Comparison of ENCODE assay signal across 8 cellular contexts in genomic region chr2:28750316-28751101, GRCh38. TPM values are rescaled to one million over a fixed set of nuclear protein-coding genes. Genes with fewer than 3 reads are reported as not detected.
DNase-seq lines count a peak whose midpoint lies in the region; ATAC-seq, FAIRE-seq and TF ChIP-seq lines count a peak whose summit lies in the region.

No MANE protein-coding gene starts in this region.

- H3K36me3 ChIP-seq in endothelial cell of umbilical vein (ENCODE audit: control insufficient read depth in 2 of 2, extremely low read depth in 1 of 2, insufficient read depth in 2 of 2, low read length in 2 of 2), result no peaks in the 10 kb centered on the region
- H3K36me3 ChIP-seq in upper lobe of right lung, result no peaks in the 10 kb centered on the region

- H2AFZ ChIP-seq in endothelial cell of umbilical vein (ENCODE audit: low read depth, low read length), result peak overlapping the region; percentile 76

- H3K4me1 ChIP-seq in endothelial cell of umbilical vein (ENCODE audit: control insufficient read depth, extremely low read depth, insufficient read depth, low read length) (peaks cover 12% of the 10 kb centered on the region), upper lobe of right lung (peaks cover 31% of the 10 kb centered on the region)

- peak overlapping the region; percentile 98 for H3K9ac ChIP-seq in endothelial cell of umbilical vein (replicated peaks; ENCODE audit: extremely low read depth, insufficient read depth, low read length)

- peak; percentile 18 for DNase-seq in DMS53 treated with DMSO at 0.1 percent for 48 hours (lab: John Stamatoyannopoulos, UW; ENCODE audit: unreplicated experiment)
- peak; percentile 62 for DNase-seq in KG1 (lab: John Stamatoyannopoulos, UW)
- DNase-seq in activated CD4-positive, alpha-beta T cell treated with anti-CD3 and anti-CD28 coated beads, Interleukin-2, amount 50 U/mL, for 4 hours, result peak; percentile 26
- peak; percentile 70 for DNase-seq in endothelial cell of umbilical vein (ENCODE audit: low read depth, low spot score)
- DNase-seq in naive B cell, result no peak
- DNase-seq in upper lobe of right lung, result no peak
- DNase-seq in HuH-7 (ENCODE audit: low spot score), result no peak

- H3K4me2 ChIP-seq in endothelial cell of umbilical vein (ENCODE audit: insufficient read depth, low read length), result peak overlapping the region; percentile 90

- no peak for TF ChIP-seq POLR2A in endothelial cell of umbilical vein (IDR thresholded peaks at IDR 0.05; ENCODE audit: low read depth, low read length)

- TF ChIP-seq CTCF in endothelial cell of umbilical vein (IDR thresholded peaks at IDR 0.05; ENCODE audit: extremely low read depth in 1 of 2, insufficient read depth in 1 of 2, low read depth in 1 of 2, low read length in 2 of 2) (no peak), upper lobe of right lung (IDR thresholded peaks at IDR 0.05) (no peak)

- no peak for ATAC-seq in naive B cell (ENCODE audit: low read depth in 2 of 2)
- no peak for ATAC-seq in upper lobe of right lung
- no peak for ATAC-seq in HG03135 (IDR thresholded peaks at IDR 0.05; ENCODE audit: unreplicated experiment)

- H3K36me3 Mint-ChIP-seq in naive B cell, result no peaks in the 10 kb centered on the region

- H3K4me3 Mint-ChIP-seq in naive B cell, result peak overlapping the region; percentile 92 to 99 (median 97)

- no peaks in the 10 kb centered on the region for H3K27me3 ChIP-seq in endothelial cell of umbilical vein (ENCODE audit: control insufficient read depth in 2 of 2, insufficient read depth in 2 of 2, low read length in 2 of 2)
- H3K27me3 ChIP-seq in upper lobe of right lung, result no peaks in the 10 kb centered on the region

- no peaks in the 10 kb centered on the region for H4K20me1 ChIP-seq in endothelial cell of umbilical vein (replicated peaks; ENCODE audit: control insufficient read depth, extremely low read depth, insufficient read depth, low read length)

- H3K9me3 Mint-ChIP-seq in naive B cell, result no peaks in the 10 kb centered on the region

- H3K4me1 Mint-ChIP-seq in naive B cell, result peaks cover 30 to 38% (median 38%) of the 10 kb centered on the region in 3 donors

- dilution Hi-C loops in endothelial cell of umbilical vein (cut with MboI; ENCODE audit: extremely low pct_ligation_motif_present, low sequenced_read_pairs), result no loop called here

- POLR2A ChIA-PET in endothelial cell of umbilical vein (lab: Charles Lee), result interaction anchor here (1.2 kb wide), 1 partner anchor 87 kb away, joined by 3 read pairs; no protein-coding TSS in a partner anchor

- H3K27me3 Mint-ChIP-seq in naive B cell, result no peaks in the 10 kb centered on the region

- H3K9me3 ChIP-seq in endothelial cell of umbilical vein (replicated peaks; ENCODE audit: control insufficient read depth, insufficient read depth, low read length) (no peaks in the 10 kb centered on the region), upper lobe of right lung (no peaks in the 10 kb centered on the region)

- peak overlapping the region; percentile 31 to 98 (median 82) for H3K4me3 ChIP-seq in endothelial cell of umbilical vein (replicated peaks in 1 of 3; ENCODE audit: insufficient read depth in 1 of 3, low read depth in 1 of 3, low read length in 3 of 3)
- peak overlapping the region; percentile 89 for H3K4me3 ChIP-seq in upper lobe of right lung

- H3K79me2 ChIP-seq in endothelial cell of umbilical vein (ENCODE audit: control insufficient read depth, insufficient read depth, low read length), result peaks cover 36% of the 10 kb centered on the region

- H3K27ac ChIP-seq in endothelial cell of umbilical vein (ENCODE audit: insufficient read depth, low read depth, low read length) (peak overlapping the region; percentile 88), upper lobe of right lung (peak overlapping the region; percentile 99)

- peak overlapping the region; percentile 97 to 99 (median 99) for H3K27ac Mint-ChIP-seq in naive B cell

- intact Hi-C loops in endothelial cell of umbilical vein (cut with micrococcal nuclease) (loop anchor here (1.0 to 2.0 kb wide), 3 partner anchors 34 to 144 kb away; partner anchors contain the start of gene WDR43), upper lobe of right lung (cut with DNase I) (loop anchor here (10.0 kb wide), 1 partner anchor 156 kb away; no protein-coding TSS in a partner anchor)

- no peak for FAIRE-seq in endothelial cell of umbilical vein (lab: Jason Lieb, UNC)

- H3K9me1 ChIP-seq in endothelial cell of umbilical vein (replicated peaks; ENCODE audit: control insufficient read depth, extremely low read depth, insufficient read depth, low read length), result no peaks in the 10 kb centered on the region

- CTCF ChIA-PET in endothelial cell of umbilical vein (lab: Charles Lee), result interaction anchor here (0.6 to 8.4 kb wide), 7 partner anchors 30 to 197 kb away, joined by 3 to 153 read pairs (median 7); no protein-coding TSS in a partner anchor

- no TSS peak for BruUV-seq in endothelial cell of umbilical vein (replicated peaks; lab: Mats Ljungman, UMichigan)

TF ChIP-seq in endothelial cell of umbilical vein, 7 proteins besides CTCF, POLR2A, EP300 and RAD21:
- TF ChIP-seq EZH2 (IDR thresholded peaks at IDR 0.05; ENCODE audit: borderline replicate concordance, low read depth, low read length, severe bottlenecking), result no peak
- no peak for TF ChIP-seq POLR2AphosphoS5 (IDR thresholded peaks at IDR 0.05; ENCODE audit: insufficient read depth, low read depth, low read length)
- TF ChIP-seq FOS (IDR thresholded peaks at IDR 0.05; ENCODE audit: borderline replicate concordance, insufficient read depth, low read length), result no peak
- TF ChIP-seq JUN (IDR thresholded peaks at IDR 0.05; ENCODE audit: borderline replicate concordance, insufficient read depth, insufficient read length, low read depth), result no peak

RNA-seq across cellular contexts. Expression of gene PPP1CB, which starts 1.1 kb away (rescaled TPM):
- total RNA-seq in endothelial cell of umbilical vein, result 157 and 163 TPM in 2 replicates
- 18.7 and 29.8 TPM in 2 replicates for polyA plus RNA-seq in endothelial cell of umbilical vein
- 26.6 and 29.2 TPM in 2 replicates for polyA plus RNA-seq in endothelial cell of umbilical vein (2011; cell fraction: cytosol; rRNA removed)
- 21.6 and 38.8 TPM in 2 replicates for polyA plus RNA-seq in endothelial cell of umbilical vein (2011; cell fraction: nucleus; rRNA removed)
- polyA plus RNA-seq in endothelial cell of umbilical vein (2012), result 70.9 and 91.3 TPM in 2 replicates
- 151 and 152 TPM in 2 replicates for polyA minus RNA-seq in endothelial cell of umbilical vein
- polyA minus RNA-seq in endothelial cell of umbilical vein (2011; cell fraction: cytosol; rRNA and poly(A)+ RNA removed), result 247 TPM
- polyA minus RNA-seq in endothelial cell of umbilical vein (2011; cell fraction: nucleus; rRNA and poly(A)+ RNA removed), result 49.7 and 72.4 TPM in 2 replicates
- 10 to 100 TPM; 62.4 to 93.3 (median 86.9) TPM for polyA plus RNA-seq in naive B cell (ENCODE audit: low read depth in 6 of 6)
- 256 TPM for total RNA-seq in upper lobe of right lung

Comparison
In these comparisons a context has a peak if more than half of its experiments do, and no peak if none do; other contexts are left out.
1. DNase-seq: peak in DMS53 treated with DMSO at 0.1 percent for 48 hours (single experiment), KG1 (single experiment), activated CD4-positive, alpha-beta T cell treated with anti-CD3 and anti-CD28 coated beads, Interleukin-2, amount 50 U/mL, for 4 hours (2 of 2) and endothelial cell of umbilical vein (single experiment); none in naive B cell (single experiment), upper lobe of right lung (single experiment) and HuH-7 (single experiment).